15 cellular contexts compared by ENCODE assay signal in the genomic region with DNA sequence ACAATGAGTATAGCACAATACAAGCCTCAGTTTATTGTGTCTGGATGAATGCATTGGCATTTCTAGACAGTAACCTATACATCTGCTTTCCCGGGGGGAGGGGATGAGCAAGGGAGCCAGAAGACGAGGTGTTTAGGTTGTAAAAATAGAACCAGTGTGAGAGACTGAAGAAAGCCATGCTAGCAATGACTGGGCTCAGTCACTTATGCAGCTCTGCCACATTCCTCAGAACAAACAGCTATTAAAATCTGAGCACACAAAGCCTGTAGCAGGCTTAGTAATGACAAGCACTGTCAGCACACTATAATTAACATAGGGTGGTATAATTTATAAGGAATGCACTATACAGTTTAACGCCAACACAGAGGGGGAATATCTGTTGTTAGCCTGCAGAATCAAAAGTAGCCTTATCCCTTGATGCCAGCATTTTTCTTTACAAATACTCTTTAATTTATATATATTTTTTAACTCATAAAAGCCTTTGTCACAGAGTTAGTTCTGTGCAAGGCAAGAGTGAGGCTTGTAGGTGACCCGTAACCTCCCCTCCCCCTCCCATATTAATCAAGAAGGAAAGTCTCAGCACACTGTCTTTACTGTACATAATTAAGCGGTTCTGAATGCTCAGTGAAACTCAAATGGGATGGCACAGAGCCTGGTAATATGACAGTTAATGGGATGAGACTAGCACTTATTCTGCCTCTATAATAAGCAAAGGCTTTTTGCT.
A peak's percentile ranks its signal among the peaks of the same experiment; 100 is the strongest.
DNase-seq lines count a peak whose midpoint lies in the region; ATAC-seq and TF ChIP-seq lines count a peak whose summit lies in the region.
"Had no signal": no experiment of that assay in that cellular context is flagged by ENCODE, and none has a peak within 500 bp of the region (broad histone marks: within the 10 kb centered on the region; RNA-seq: fewer than 3 reads in every experiment).

No MANE protein-coding gene starts in this region.

- no peaks in the 10 kb centered on the region for H3K4me1 Mint-ChIP-seq in activated CD4-positive, alpha-beta T cell treated with anti-CD3 and anti-CD28 coated beads, Interleukin-2, amount 10 ng/mL, durations not matched to agents 7 days and 5 days
- H3K4me1 Mint-ChIP-seq: CD4-positive, CD25-positive, alpha-beta regulatory T cell had no signal

- H3K27ac ChIP-seq in BLaER1, result peak overlapping the region; percentile 89
- no peak overlapping the region for H3K27ac ChIP-seq in KMS-11
- H3K27ac ChIP-seq in SJCRH30, result no peak overlapping the region
- no peak overlapping the region for H3K27ac ChIP-seq in OCI-LY7 (ENCODE audit: low read depth, low read length, poor library complexity, severe bottlenecking)
- H3K27ac ChIP-seq: prostate gland had no signal

- H3K4me3 ChIP-seq in BLaER1 (no peak overlapping the region), KMS-11 (IDR thresholded peaks at IDR 0.05; ENCODE audit: insufficient read depth, low read depth, low read length) (no peak overlapping the region), SJCRH30 (no peak overlapping the region), OCI-LY7 (ENCODE audit: low read depth, low read length, poor library complexity, severe bottlenecking) (no peak overlapping the region)
- H3K4me3 ChIP-seq: prostate gland had no signal

- H3K9me3 ChIP-seq in BLaER1 (no peaks in the 10 kb centered on the region), SJCRH30 (replicated peaks) (no peaks in the 10 kb centered on the region; the same call in 1 of the 2 replicates), OCI-LY7 (ENCODE audit: low read length) (no peaks in the 10 kb centered on the region)
- H3K9me3 ChIP-seq: prostate gland had no signal

- no peaks in the 10 kb centered on the region for H3K36me3 ChIP-seq in BLaER1
- H3K36me3 ChIP-seq in KMS-11 (ENCODE audit: insufficient read depth), result no peaks in the 10 kb centered on the region
- no peaks in the 10 kb centered on the region for H3K36me3 ChIP-seq in SJCRH30
- no peaks in the 10 kb centered on the region for H3K36me3 ChIP-seq in OCI-LY7 (ENCODE audit: insufficient read depth, low read length)
- H3K36me3 ChIP-seq: prostate gland had no signal

- no peak overlapping the region for H3K4me3 Mint-ChIP-seq in activated CD4-positive, alpha-beta T cell treated with anti-CD3 and anti-CD28 coated beads, Interleukin-2, amount 10 ng/mL, durations not matched to agents 7 days and 5 days
- H3K4me3 Mint-ChIP-seq: activated B cell treated with CpG ODN at 0.5 μM for 24 hours; CD4-positive, CD25-positive, alpha-beta regulatory T cell; dendritic cell treated with granulocyte-macrophage colony-stimulating factor and Interleukin-4, amounts not matched to agents 40 ng/mL and 50 ng/mL, for 4 days had no signal

- no peaks in the 10 kb centered on the region for H3K79me2 ChIP-seq in KMS-11 (ENCODE audit: insufficient read depth, low read depth)
- H3K79me2 ChIP-seq in OCI-LY7 (ENCODE audit: insufficient read depth, low read depth, low read length), result no peaks in the 10 kb centered on the region

- CTCF ChIA-PET in OCI-LY7 (lab: Charles Lee; ENCODE audit: unreplicated experiment), result no interaction called here
- CTCF ChIA-PET in activated CD4-positive, alpha-beta T cell treated with anti-CD3 and anti-CD28 coated beads, Interleukin-2, amount 10 ng/mL, durations not matched to agents 7 days and 5 days (lab: Charles Lee), result no interaction called here

- H4K20me1 ChIP-seq in BLaER1 (no peaks in the 10 kb centered on the region), KMS-11 (ENCODE audit: insufficient read depth) (no peaks in the 10 kb centered on the region), OCI-LY7 (ENCODE audit: insufficient read depth, low read length) (no peaks in the 10 kb centered on the region)

- H3K27me3 ChIP-seq in BLaER1 (no peaks in the 10 kb centered on the region), KMS-11 (ENCODE audit: insufficient read depth, low read depth) (no peaks in the 10 kb centered on the region), SJCRH30 (no peaks in the 10 kb centered on the region)

- TF ChIP-seq CTCF in KMS-11 (conservative IDR thresholded peaks at IDR 0.05; ENCODE audit: low read depth, low read length) (no peak), OCI-LY7 (conservative IDR thresholded peaks at IDR 0.05; ENCODE audit: low read length) (no peak)

- DNase-seq in SJCRH30 (peak; percentile 15 to 18), islet precursor cell (peak; percentile 94), OCI-LY7 (ENCODE audit: low spot score) (no peak)
- no peak for DNase-seq in activated CD4-positive, alpha-beta T cell treated with anti-CD3 and anti-CD28 coated beads for 1 hour
- DNase-seq in activated CD4-positive, alpha-beta T cell treated with anti-CD3 and anti-CD28 coated beads, Interleukin-2, amount 10 ng/mL, durations not matched to agents 7 days and 5 days, result no peak
- DNase-seq: activated B cell treated with CpG ODN at 0.5 μM for 24 hours; activated gamma-delta T cell; CD4-positive, CD25-positive, alpha-beta regulatory T cell; GOT3; NCI-H774 had no signal

- peak overlapping the region; percentile 15; the same call in 1 of the 2 replicates for H3K9ac ChIP-seq in BLaER1
- H3K9ac ChIP-seq in KMS-11, result no peak overlapping the region

- no peak overlapping the region for H3K27ac Mint-ChIP-seq in activated CD4-positive, alpha-beta T cell treated with anti-CD3 and anti-CD28 coated beads, Interleukin-2, amount 10 ng/mL, durations not matched to agents 7 days and 5 days
- H3K27ac Mint-ChIP-seq: activated B cell treated with CpG ODN at 0.5 μM for 24 hours; CD4-positive, CD25-positive, alpha-beta regulatory T cell; dendritic cell treated with granulocyte-macrophage colony-stimulating factor and Interleukin-4, amounts not matched to agents 40 ng/mL and 50 ng/mL, for 4 days had no signal

- BruUV-seq in OCI-LY7 (replicated peaks; lab: Mats Ljungman, UMichigan), result no TSS peak

- POLR2A ChIA-PET in OCI-LY7 (lab: Charles Lee), result no interaction called here
- POLR2A ChIA-PET in activated CD4-positive, alpha-beta T cell treated with anti-CD3 and anti-CD28 coated beads, Interleukin-2, amount 10 ng/mL, durations not matched to agents 7 days and 5 days (lab: Charles Lee), result no interaction called here

- 0 out of 2 replicates have a peak overlapping the region, but pooled peaks have one; percentile 14 for H2AFZ ChIP-seq in KMS-11 (ENCODE audit: low read depth)
- H2AFZ ChIP-seq in OCI-LY7 (ENCODE audit: low read length), result no peak overlapping the region

- intact Hi-C loops in OCI-LY7 (cut with micrococcal nuclease; ENCODE audit: unreplicated experiment), result no loop called here

- H3K4me1 ChIP-seq in BLaER1, result peaks cover 64% of the 10 kb centered on the region
- peaks cover 82% of the 10 kb centered on the region for H3K4me1 ChIP-seq in KMS-11 (ENCODE audit: low read depth, poor library complexity, severe bottlenecking)
- peaks cover 35% of the 10 kb centered on the region for H3K4me1 ChIP-seq in SJCRH30
- peaks cover 19% of the 10 kb centered on the region for H3K4me1 ChIP-seq in OCI-LY7 (ENCODE audit: insufficient read depth, low read length, poor library complexity, severe bottlenecking)
- H3K4me1 ChIP-seq: prostate gland had no signal

- H3K4me2 ChIP-seq in BLaER1, result peak overlapping the region; percentile 84
- H3K4me2 ChIP-seq in KMS-11, result 0 out of 2 replicates have a peak overlapping the region, but pooled peaks have one; percentile 3
- H3K4me2 ChIP-seq in OCI-LY7 (ENCODE audit: low read length), result no peak overlapping the region

- H3K36me3 Mint-ChIP-seq in activated CD4-positive, alpha-beta T cell treated with anti-CD3 and anti-CD28 coated beads, Interleukin-2, amount 10 ng/mL, durations not matched to agents 7 days and 5 days (ENCODE audit: low read depth), result no peaks in the 10 kb centered on the region
- H3K36me3 Mint-ChIP-seq: CD4-positive, CD25-positive, alpha-beta regulatory T cell had no signal

- ATAC-seq in GM19463 (IDR thresholded peaks at IDR 0.05; ENCODE audit: unreplicated experiment), result no peak

- H3K9me3 Mint-ChIP-seq in activated CD4-positive, alpha-beta T cell treated with anti-CD3 and anti-CD28 coated beads, Interleukin-2, amount 10 ng/mL, durations not matched to agents 7 days and 5 days, result no peaks in the 10 kb centered on the region
- H3K9me3 Mint-ChIP-seq: activated B cell treated with CpG ODN at 0.5 μM for 24 hours; dendritic cell treated with granulocyte-macrophage colony-stimulating factor and Interleukin-4, amounts not matched to agents 40 ng/mL and 50 ng/mL, for 4 days had no signal

- H3K27me3 Mint-ChIP-seq in activated CD4-positive, alpha-beta T cell treated with anti-CD3 and anti-CD28 coated beads, Interleukin-2, amount 10 ng/mL, durations not matched to agents 7 days and 5 days, result no peaks in the 10 kb centered on the region
- H3K27me3 Mint-ChIP-seq: activated B cell treated with CpG ODN at 0.5 μM for 24 hours; dendritic cell treated with granulocyte-macrophage colony-stimulating factor and Interleukin-4, amounts not matched to agents 40 ng/mL and 50 ng/mL, for 4 days had no signal

- no peaks in the 10 kb centered on the region for H3K9me2 ChIP-seq in OCI-LY7 (ENCODE audit: insufficient read depth, low read length)

Comparison
In these comparisons a context has a peak if more than half of its experiments do, and no peak if none do; other contexts are left out.
1. DNase-seq: peak in SJCRH30 (2 of 2) and islet precursor cell (single experiment); none in activated CD4-positive, alpha-beta T cell treated with anti-CD3 and anti-CD28 coated beads for 1 hour (single experiment), OCI-LY7 (single experiment) and activated CD4-positive, alpha-beta T cell treated with anti-CD3 and anti-CD28 coated beads, Interleukin-2, amount 10 ng/mL, durations not matched to agents 7 days and 5 days (single experiment).